In genomic region chr10:15313844-15314243, GRCh38 we compare ENCODE assay signal across 10 cellular contexts. TPM values are rescaled to one million over a fixed set of nuclear protein-coding genes. Genes with fewer than 3 reads are reported as not detected.
DNase-seq lines count a peak whose midpoint lies in the region; ATAC-seq and TF ChIP-seq lines count a peak whose summit lies in the region.
"Had no signal": no experiment of that assay in that cellular context is flagged by ENCODE, and none has a peak within 500 bp of the region (broad histone marks: within the 10 kb centered on the region; RNA-seq: fewer than 3 reads in every experiment).

No MANE protein-coding gene starts in this region.

- H3K4me3 ChIP-seq in GM23338 (no peak overlapping the region), OCI-LY7 (ENCODE audit: low read depth, low read length, poor library complexity, severe bottlenecking) (no peak overlapping the region)

- no peaks in the 10 kb centered on the region; the same call in 1 of the 2 replicates for H4K20me1 ChIP-seq in GM23338 (replicated peaks; ENCODE audit: insufficient read depth)
- H4K20me1 ChIP-seq in OCI-LY7 (ENCODE audit: insufficient read depth, low read length): no peaks in the 10 kb centered on the region

- ATAC-seq in GM23338: 0 out of 3 replicates have a peak, but pooled peaks have one; percentile 11
- ATAC-seq in GM21786 (IDR thresholded peaks at IDR 0.05; ENCODE audit: unreplicated experiment): no peak
- ATAC-seq: CD8-positive, alpha-beta T cell had no signal

- H3K4me2 ChIP-seq in GM23338 (no peak overlapping the region), OCI-LY7 (ENCODE audit: low read length) (no peak overlapping the region)

- H3K27ac ChIP-seq in GM23338 (ENCODE audit: low read depth) (peak overlapping the region; percentile 59; the same call in 1 of the 2 replicates), OCI-LY7 (ENCODE audit: low read depth, low read length, poor library complexity, severe bottlenecking) (no peak overlapping the region)

- H2AFZ ChIP-seq in GM23338 (no peak overlapping the region), OCI-LY7 (ENCODE audit: low read length) (no peak overlapping the region)

- H3K9me3 Mint-ChIP-seq in GM23338: no peaks in the 10 kb centered on the region
- H3K9me3 Mint-ChIP-seq in progenitor cell of endocrine pancreas (ENCODE audit: low read depth): no peaks in the 10 kb centered on the region
- H3K9me3 Mint-ChIP-seq: CD8-positive, alpha-beta T cell had no signal

- H3K27ac Mint-ChIP-seq in GM23338 (peak overlapping the region; percentile 81), progenitor cell of endocrine pancreas (no peak overlapping the region)
- H3K27ac Mint-ChIP-seq: CD8-positive, alpha-beta T cell had no signal

- DNase-seq in GM23338 (ENCODE audit: low spot score) (no peak), cerebellum (ENCODE audit: low spot score) (peak; percentile 62), iris pigment epithelial cell (ENCODE audit: low read depth) (peak; percentile 38), posterior cingulate gyrus (peak in 7 of 10 donors; percentile 25 to 90 (median 55)), GM10248 (ENCODE audit: extremely low spot score) (no peak), OCI-LY7 (ENCODE audit: low spot score) (no peak), progenitor cell of endocrine pancreas (ENCODE audit: low spot score, unreplicated experiment) (no peak)
- DNase-seq: CD8-positive, alpha-beta T cell; NCI-H187 had no signal

- CTCF ChIA-PET in GM10248 (lab: Yijun Ruan, JAX): no interaction called here
- CTCF ChIA-PET in OCI-LY7 (lab: Charles Lee; ENCODE audit: unreplicated experiment): no interaction called here

- no peak for TF ChIP-seq CTCF in GM23338 (conservative IDR thresholded peaks at IDR 0.05; ENCODE audit: low read depth in 2 of 2)
- TF ChIP-seq CTCF in GM10248 (IDR thresholded peaks at IDR 0.05; ENCODE audit: control extremely low read depth, extremely low read depth, low read depth, missing control alignments): no peak
- no peak for TF ChIP-seq CTCF in OCI-LY7 (conservative IDR thresholded peaks at IDR 0.05; ENCODE audit: low read length)
- TF ChIP-seq CTCF in progenitor cell of endocrine pancreas (IDR thresholded peaks at IDR 0.05; ENCODE audit: unreplicated experiment): no peak

- peaks cover 3% of the 10 kb centered on the region; the same call in 1 of the 2 replicates for H3K79me2 ChIP-seq in GM23338 (replicated peaks; ENCODE audit: insufficient read depth)
- no peaks in the 10 kb centered on the region for H3K79me2 ChIP-seq in OCI-LY7 (ENCODE audit: insufficient read depth, low read depth, low read length)

- H3K36me3 ChIP-seq in GM23338 (ENCODE audit: insufficient read depth) (no peaks in the 10 kb centered on the region), OCI-LY7 (ENCODE audit: insufficient read depth, low read length) (no peaks in the 10 kb centered on the region)

- no peak overlapping the region for H3K4me3 Mint-ChIP-seq in GM23338
- no peak overlapping the region for H3K4me3 Mint-ChIP-seq in progenitor cell of endocrine pancreas (ENCODE audit: low read depth)
- H3K4me3 Mint-ChIP-seq: CD8-positive, alpha-beta T cell had no signal

- peaks cover 15% of the 10 kb centered on the region; the same call in 1 of the 2 replicates for H3K4me1 ChIP-seq in GM23338 (ENCODE audit: insufficient read depth)
- H3K4me1 ChIP-seq in OCI-LY7 (ENCODE audit: insufficient read depth, low read length, poor library complexity, severe bottlenecking): no peaks in the 10 kb centered on the region

- intact Hi-C loops in posterior cingulate gyrus (cut with DNase I) (loop anchor here (1.0 kb wide), 1 partner anchor 55 kb away; no protein-coding TSS in a partner anchor), OCI-LY7 (cut with micrococcal nuclease; ENCODE audit: unreplicated experiment) (no loop called here)

- H3K9me3 ChIP-seq in OCI-LY7 (ENCODE audit: low read length): no peaks in the 10 kb centered on the region

- H3K4me1 Mint-ChIP-seq in GM23338: peaks cover 42% of the 10 kb centered on the region
- H3K4me1 Mint-ChIP-seq in progenitor cell of endocrine pancreas (ENCODE audit: low read depth): peaks cover 34% of the 10 kb centered on the region

- H3K36me3 Mint-ChIP-seq in GM23338 (ENCODE audit: low read depth): no peaks in the 10 kb centered on the region; the same call in 2 of the 3 replicates
- H3K36me3 Mint-ChIP-seq in progenitor cell of endocrine pancreas (ENCODE audit: insufficient read depth): peaks cover 11% of the 10 kb centered on the region
- H3K36me3 Mint-ChIP-seq: CD8-positive, alpha-beta T cell had no signal

- H3K9me2 ChIP-seq in GM23338 (ENCODE audit: insufficient read depth) (no peaks in the 10 kb centered on the region), OCI-LY7 (ENCODE audit: insufficient read depth, low read length) (no peaks in the 10 kb centered on the region)

- no TSS peak for BruUV-seq in OCI-LY7 (replicated peaks; lab: Mats Ljungman, UMichigan)

- H3K27me3 ChIP-seq in GM23338 (ENCODE audit: insufficient read depth): no peaks in the 10 kb centered on the region

- no peaks in the 10 kb centered on the region for H3F3A ChIP-seq in GM23338 (replicated peaks; ENCODE audit: low read depth)

- POLR2A ChIA-PET in GM10248 (lab: Yijun Ruan, JAX) (no interaction called here), OCI-LY7 (lab: Charles Lee) (interaction anchor here (0.6 kb wide), 2 partner anchors 1342 to 1933 kb away, joined by 3 read pairs; no protein-coding TSS in a partner anchor)

- H3K27me3 Mint-ChIP-seq in GM23338 (ENCODE audit: insufficient read depth, low read depth, poor library complexity) (peaks cover 9% of the 10 kb centered on the region), progenitor cell of endocrine pancreas (peaks cover 9% of the 10 kb centered on the region)

TF ChIP-seq in GM23338, 12 proteins besides CTCF, POLR2A, EP300 and RAD21:
- no peak for TF ChIP-seq STAT1 (IDR thresholded peaks at IDR 0.05; ENCODE audit: unreplicated experiment)
- TF ChIP-seq ETS1 (IDR thresholded peaks at IDR 0.05): no peak
- TF ChIP-seq ZNF114 (CRISPR knock-in tag; IDR thresholded peaks at IDR 0.05): no peak
- TF ChIP-seq POLR2AphosphoS5 (IDR thresholded peaks at IDR 0.05; ENCODE audit: low read depth): no peak

RNA-seq across cellular contexts. Expression of gene FAM171A1, which starts 57.2 kb away (rescaled TPM):
- 26.1 and 32.2 TPM in 2 replicates for total RNA-seq in GM23338 (2014; rRNA removed; shearing (Covaris generic))
- polyA plus RNA-seq in GM23338 (2016; fragmentation: Nextera tagmentation; extraction: Ambion mirVana): 11.3 and 11.8 TPM in 2 replicates
- 29.7 TPM for total RNA-seq in cerebellum
- total RNA-seq in OCI-LY7 (2014; rRNA removed; shearing (Covaris generic)): not detected in 2 replicates
- total RNA-seq in OCI-LY7 (2022): not detected in 2 replicates
- total RNA-seq in progenitor cell of endocrine pancreas: 75.6 and 86.1 TPM in 2 replicates

Comparison
In these comparisons a context has a peak if more than half of its experiments do, and no peak if none do; other contexts are left out.
1. DNase-seq: peak in cerebellum (single experiment), iris pigment epithelial cell (single experiment) and posterior cingulate gyrus (7 of 10); none in GM23338 (single experiment), GM10248 (single experiment), OCI-LY7 (single experiment) and progenitor cell of endocrine pancreas (single experiment).
2. RNA of gene FAM171A1, which starts 57.2 kb away (total RNA-seq): 75.6 to 86.1 TPM in progenitor cell of endocrine pancreas, 26.1 to 32.2 TPM in GM23338 and 29.7 TPM in cerebellum (single experiment); not detected in OCI-LY7; every median in the first group is over 10 times any median in the second.